1 cellular context compared by ENCODE assay signal in the genomic region with DNA sequence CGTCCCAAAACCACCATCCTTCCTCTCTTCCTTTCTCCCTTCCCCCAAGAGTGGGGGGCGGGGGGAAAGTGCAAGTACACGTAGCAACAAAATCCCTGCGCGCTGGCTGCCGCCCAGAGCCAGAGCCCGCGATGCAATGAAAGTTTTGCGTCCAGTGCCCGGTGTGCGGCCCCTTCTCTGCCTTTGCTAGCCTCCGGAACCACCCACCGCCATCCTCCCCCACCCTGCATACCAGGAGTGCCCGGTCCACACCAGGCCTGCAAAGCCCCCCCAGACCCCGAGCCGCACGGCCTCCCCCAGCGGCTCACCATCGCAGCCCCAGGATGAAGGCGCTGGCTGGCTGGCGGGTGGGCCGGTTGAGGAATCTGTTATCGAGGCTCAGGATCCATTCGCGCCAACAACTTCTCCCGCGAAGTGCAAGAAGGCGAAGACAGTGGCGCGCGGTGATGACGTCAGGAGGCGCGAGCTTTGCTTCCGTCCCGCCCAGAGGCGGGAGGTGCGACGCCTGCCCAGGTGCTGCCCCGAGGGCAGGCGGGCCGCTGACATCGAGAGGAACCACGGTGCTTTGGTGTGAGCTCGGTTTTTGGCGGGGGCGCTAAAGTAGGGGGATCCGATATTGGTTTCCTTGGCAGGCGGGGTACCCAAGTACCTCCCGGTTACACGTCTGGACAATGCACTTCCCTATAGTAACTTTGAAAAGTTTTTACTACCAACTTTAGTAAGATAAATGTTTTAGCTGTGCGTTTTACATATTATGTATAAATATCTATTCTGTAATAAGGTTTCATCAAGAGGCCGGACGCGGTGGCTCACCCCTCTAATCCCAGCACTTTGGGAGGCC.
TF ChIP-seq lines count a peak whose summit lies in the region.

A gene with protein sequence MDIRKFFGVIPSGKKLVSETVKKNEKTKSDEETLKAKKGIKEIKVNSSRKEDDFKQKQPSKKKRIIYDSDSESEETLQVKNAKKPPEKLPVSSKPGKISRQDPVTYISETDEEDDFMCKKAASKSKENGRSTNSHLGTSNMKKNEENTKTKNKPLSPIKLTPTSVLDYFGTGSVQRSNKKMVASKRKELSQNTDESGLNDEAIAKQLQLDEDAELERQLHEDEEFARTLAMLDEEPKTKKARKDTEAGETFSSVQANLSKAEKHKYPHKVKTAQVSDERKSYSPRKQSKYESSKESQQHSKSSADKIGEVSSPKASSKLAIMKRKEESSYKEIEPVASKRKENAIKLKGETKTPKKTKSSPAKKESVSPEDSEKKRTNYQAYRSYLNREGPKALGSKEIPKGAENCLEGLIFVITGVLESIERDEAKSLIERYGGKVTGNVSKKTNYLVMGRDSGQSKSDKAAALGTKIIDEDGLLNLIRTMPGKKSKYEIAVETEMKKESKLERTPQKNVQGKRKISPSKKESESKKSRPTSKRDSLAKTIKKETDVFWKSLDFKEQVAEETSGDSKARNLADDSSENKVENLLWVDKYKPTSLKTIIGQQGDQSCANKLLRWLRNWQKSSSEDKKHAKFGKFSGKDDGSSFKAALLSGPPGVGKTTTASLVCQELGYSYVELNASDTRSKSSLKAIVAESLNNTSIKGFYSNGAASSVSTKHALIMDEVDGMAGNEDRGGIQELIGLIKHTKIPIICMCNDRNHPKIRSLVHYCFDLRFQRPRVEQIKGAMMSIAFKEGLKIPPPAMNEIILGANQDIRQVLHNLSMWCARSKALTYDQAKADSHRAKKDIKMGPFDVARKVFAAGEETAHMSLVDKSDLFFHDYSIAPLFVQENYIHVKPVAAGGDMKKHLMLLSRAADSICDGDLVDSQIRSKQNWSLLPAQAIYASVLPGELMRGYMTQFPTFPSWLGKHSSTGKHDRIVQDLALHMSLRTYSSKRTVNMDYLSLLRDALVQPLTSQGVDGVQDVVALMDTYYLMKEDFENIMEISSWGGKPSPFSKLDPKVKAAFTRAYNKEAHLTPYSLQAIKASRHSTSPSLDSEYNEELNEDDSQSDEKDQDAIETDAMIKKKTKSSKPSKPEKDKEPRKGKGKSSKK (minus strand): TSS at position 432 of the 841 bp plus-strand sequence. CDS start 121 bp downstream, at position 311.

TF ChIP-seq in HepG2, 621 proteins besides CTCF, POLR2A, EP300 and RAD21 (continued from another document and continues in another):
- TF ChIP-seq, protein P1, sequence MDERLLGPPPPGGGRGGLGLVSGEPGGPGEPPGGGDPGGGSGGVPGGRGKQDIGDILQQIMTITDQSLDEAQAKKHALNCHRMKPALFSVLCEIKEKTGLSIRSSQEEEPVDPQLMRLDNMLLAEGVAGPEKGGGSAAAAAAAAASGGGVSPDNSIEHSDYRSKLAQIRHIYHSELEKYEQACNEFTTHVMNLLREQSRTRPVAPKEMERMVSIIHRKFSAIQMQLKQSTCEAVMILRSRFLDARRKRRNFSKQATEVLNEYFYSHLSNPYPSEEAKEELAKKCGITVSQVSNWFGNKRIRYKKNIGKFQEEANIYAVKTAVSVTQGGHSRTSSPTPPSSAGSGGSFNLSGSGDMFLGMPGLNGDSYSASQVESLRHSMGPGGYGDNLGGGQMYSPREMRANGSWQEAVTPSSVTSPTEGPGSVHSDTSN (CRISPR knock-in tag; IDR thresholded peaks at IDR 0.05), result no peak
- TF ChIP-seq BCL6 (CRISPR knock-in tag; IDR thresholded peaks at IDR 0.05) (peak; percentile 62), HNRNPL (IDR thresholded peaks at IDR 0.05; ENCODE audit: low read depth, low read length) (peak; percentile 52; the same call in 1 of the 2 replicates), SSRP1 (CRISPR knock-in tag; IDR thresholded peaks at IDR 0.05) (no peak), ZSCAN25 (CRISPR knock-in tag; IDR thresholded peaks at IDR 0.05) (peak; percentile 86), ERF (CRISPR knock-in tag; IDR thresholded peaks at IDR 0.05) (peak; percentile 96), ELF4 (CRISPR knock-in tag; IDR thresholded peaks at IDR 0.05; ENCODE audit: borderline replicate concordance) (peak; percentile 60; the same call in 1 of the 2 replicates), BRD4 (CRISPR knock-in tag; IDR thresholded peaks at IDR 0.05) (peak; percentile 71), ARID2 (CRISPR knock-in tag; IDR thresholded peaks at IDR 0.05; ENCODE audit: borderline replicate concordance) (peak; percentile 21; the same call in 1 of the 2 replicates), TAF15 (IDR thresholded peaks at IDR 0.05; ENCODE audit: low read depth, low read length, poor library complexity, severe bottlenecking) (peak; percentile 39)
- TF ChIP-seq, protein P2, sequence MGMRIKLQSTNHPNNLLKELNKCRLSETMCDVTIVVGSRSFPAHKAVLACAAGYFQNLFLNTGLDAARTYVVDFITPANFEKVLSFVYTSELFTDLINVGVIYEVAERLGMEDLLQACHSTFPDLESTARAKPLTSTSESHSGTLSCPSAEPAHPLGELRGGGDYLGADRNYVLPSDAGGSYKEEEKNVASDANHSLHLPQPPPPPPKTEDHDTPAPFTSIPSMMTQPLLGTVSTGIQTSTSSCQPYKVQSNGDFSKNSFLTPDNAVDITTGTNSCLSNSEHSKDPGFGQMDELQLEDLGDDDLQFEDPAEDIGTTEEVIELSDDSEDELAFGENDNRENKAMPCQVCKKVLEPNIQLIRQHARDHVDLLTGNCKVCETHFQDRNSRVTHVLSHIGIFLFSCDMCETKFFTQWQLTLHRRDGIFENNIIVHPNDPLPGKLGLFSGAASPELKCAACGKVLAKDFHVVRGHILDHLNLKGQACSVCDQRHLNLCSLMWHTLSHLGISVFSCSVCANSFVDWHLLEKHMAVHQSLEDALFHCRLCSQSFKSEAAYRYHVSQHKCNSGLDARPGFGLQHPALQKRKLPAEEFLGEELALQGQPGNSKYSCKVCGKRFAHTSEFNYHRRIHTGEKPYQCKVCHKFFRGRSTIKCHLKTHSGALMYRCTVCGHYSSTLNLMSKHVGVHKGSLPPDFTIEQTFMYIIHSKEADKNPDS (CRISPR knock-in tag; IDR thresholded peaks at IDR 0.05), result peak; percentile 82; the same call in 1 of the 2 replicates
- TF ChIP-seq, protein P3, sequence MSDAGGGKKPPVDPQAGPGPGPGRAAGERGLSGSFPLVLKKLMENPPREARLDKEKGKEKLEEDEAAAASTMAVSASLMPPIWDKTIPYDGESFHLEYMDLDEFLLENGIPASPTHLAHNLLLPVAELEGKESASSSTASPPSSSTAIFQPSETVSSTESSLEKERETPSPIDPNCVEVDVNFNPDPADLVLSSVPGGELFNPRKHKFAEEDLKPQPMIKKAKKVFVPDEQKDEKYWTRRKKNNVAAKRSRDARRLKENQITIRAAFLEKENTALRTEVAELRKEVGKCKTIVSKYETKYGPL (CRISPR knock-in tag; IDR thresholded peaks at IDR 0.05), result peak; percentile 89
- TF ChIP-seq, protein P4, sequence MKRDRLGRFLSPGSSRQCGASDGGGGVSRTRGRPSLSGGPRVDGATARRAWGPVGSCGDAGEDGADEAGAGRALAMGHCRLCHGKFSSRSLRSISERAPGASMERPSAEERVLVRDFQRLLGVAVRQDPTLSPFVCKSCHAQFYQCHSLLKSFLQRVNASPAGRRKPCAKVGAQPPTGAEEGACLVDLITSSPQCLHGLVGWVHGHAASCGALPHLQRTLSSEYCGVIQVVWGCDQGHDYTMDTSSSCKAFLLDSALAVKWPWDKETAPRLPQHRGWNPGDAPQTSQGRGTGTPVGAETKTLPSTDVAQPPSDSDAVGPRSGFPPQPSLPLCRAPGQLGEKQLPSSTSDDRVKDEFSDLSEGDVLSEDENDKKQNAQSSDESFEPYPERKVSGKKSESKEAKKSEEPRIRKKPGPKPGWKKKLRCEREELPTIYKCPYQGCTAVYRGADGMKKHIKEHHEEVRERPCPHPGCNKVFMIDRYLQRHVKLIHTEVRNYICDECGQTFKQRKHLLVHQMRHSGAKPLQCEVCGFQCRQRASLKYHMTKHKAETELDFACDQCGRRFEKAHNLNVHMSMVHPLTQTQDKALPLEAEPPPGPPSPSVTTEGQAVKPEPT (CRISPR knock-in tag; IDR thresholded peaks at IDR 0.05; ENCODE audit: low read depth), result peak; percentile 98
- TF ChIP-seq, protein P5, sequence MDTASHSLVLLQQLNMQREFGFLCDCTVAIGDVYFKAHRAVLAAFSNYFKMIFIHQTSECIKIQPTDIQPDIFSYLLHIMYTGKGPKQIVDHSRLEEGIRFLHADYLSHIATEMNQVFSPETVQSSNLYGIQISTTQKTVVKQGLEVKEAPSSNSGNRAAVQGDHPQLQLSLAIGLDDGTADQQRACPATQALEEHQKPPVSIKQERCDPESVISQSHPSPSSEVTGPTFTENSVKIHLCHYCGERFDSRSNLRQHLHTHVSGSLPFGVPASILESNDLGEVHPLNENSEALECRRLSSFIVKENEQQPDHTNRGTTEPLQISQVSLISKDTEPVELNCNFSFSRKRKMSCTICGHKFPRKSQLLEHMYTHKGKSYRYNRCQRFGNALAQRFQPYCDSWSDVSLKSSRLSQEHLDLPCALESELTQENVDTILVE (CRISPR knock-in tag; IDR thresholded peaks at IDR 0.05), result peak; percentile 93
- TF ChIP-seq, protein P6, sequence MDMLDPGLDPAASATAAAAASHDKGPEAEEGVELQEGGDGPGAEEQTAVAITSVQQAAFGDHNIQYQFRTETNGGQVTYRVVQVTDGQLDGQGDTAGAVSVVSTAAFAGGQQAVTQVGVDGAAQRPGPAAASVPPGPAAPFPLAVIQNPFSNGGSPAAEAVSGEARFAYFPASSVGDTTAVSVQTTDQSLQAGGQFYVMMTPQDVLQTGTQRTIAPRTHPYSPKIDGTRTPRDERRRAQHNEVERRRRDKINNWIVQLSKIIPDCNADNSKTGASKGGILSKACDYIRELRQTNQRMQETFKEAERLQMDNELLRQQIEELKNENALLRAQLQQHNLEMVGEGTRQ (IDR thresholded peaks at IDR 0.05; ENCODE audit: low read depth, low read length), result no peak
- TF ChIP-seq, protein P6 (CRISPR knock-in tag; IDR thresholded peaks at IDR 0.05; ENCODE audit: borderline replicate concordance), result peak; percentile 28; the same call in 1 of the 2 replicates
- TF ChIP-seq, protein P7, sequence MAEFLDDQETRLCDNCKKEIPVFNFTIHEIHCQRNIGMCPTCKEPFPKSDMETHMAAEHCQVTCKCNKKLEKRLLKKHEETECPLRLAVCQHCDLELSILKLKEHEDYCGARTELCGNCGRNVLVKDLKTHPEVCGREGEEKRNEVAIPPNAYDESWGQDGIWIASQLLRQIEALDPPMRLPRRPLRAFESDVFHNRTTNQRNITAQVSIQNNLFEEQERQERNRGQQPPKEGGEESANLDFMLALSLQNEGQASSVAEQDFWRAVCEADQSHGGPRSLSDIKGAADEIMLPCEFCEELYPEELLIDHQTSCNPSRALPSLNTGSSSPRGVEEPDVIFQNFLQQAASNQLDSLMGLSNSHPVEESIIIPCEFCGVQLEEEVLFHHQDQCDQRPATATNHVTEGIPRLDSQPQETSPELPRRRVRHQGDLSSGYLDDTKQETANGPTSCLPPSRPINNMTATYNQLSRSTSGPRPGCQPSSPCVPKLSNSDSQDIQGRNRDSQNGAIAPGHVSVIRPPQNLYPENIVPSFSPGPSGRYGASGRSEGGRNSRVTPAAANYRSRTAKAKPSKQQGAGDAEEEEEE (CRISPR knock-in tag; IDR thresholded peaks at IDR 0.05; ENCODE audit: borderline replicate concordance), result no peak
- TF ChIP-seq, protein P8, sequence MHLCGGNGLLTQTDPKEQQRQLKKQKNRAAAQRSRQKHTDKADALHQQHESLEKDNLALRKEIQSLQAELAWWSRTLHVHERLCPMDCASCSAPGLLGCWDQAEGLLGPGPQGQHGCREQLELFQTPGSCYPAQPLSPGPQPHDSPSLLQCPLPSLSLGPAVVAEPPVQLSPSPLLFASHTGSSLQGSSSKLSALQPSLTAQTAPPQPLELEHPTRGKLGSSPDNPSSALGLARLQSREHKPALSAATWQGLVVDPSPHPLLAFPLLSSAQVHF (CRISPR knock-in tag; IDR thresholded peaks at IDR 0.05), result peak; percentile 93
- TF ChIP-seq, protein P9, sequence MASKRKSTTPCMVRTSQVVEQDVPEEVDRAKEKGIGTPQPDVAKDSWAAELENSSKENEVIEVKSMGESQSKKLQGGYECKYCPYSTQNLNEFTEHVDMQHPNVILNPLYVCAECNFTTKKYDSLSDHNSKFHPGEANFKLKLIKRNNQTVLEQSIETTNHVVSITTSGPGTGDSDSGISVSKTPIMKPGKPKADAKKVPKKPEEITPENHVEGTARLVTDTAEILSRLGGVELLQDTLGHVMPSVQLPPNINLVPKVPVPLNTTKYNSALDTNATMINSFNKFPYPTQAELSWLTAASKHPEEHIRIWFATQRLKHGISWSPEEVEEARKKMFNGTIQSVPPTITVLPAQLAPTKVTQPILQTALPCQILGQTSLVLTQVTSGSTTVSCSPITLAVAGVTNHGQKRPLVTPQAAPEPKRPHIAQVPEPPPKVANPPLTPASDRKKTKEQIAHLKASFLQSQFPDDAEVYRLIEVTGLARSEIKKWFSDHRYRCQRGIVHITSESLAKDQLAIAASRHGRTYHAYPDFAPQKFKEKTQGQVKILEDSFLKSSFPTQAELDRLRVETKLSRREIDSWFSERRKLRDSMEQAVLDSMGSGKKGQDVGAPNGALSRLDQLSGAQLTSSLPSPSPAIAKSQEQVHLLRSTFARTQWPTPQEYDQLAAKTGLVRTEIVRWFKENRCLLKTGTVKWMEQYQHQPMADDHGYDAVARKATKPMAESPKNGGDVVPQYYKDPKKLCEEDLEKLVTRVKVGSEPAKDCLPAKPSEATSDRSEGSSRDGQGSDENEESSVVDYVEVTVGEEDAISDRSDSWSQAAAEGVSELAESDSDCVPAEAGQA (IDR thresholded peaks at IDR 0.05; ENCODE audit: low read depth), result peak; percentile 95
- TF ChIP-seq, protein P9 (CRISPR knock-in tag; IDR thresholded peaks at IDR 0.05; ENCODE audit: borderline replicate concordance), result peak; percentile 91; the same call in 1 of the 2 replicates
